In the genomic region with DNA sequence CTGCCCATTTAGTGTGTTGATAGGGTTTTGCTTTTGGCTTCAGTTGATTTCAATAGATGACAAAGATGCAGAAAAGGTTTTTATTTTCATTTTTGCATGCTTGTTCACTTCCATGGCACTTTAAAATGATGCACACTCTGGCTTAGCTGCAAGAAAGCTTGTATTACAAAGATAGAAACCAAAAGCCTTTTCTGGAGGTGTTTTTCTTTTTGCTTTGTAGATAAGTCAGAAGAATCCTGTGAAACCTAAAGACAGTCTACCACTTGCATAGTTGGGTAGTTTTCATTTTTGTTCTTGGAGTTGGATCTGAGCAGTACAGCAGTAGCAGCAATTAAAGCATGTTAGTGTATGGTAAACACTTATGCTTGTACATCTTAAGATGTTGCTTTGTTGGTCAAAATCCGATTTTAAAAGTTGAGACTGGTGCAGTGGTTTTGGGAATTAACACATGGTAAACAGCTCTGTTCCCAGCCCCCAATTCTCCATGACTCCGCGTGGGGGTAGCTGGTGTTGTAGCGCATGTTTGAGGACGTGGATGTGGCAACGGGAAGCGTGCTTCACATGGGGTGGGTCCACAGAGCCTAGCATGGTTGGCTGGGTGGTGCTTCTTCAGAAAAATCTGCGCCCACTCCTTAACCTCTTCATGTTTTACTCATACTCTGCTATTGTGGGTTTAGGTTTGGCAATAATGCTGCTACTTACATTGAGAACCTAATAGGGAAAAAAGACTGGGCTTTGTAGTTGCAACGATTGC, we compare ENCODE assay signal across 8 cellular contexts. TPM values are rescaled to one million over a fixed set of nuclear protein-coding genes. Genes with fewer than 3 reads are reported as not detected.
DNase-seq lines count a peak whose midpoint lies in the region; ATAC-seq and TF ChIP-seq lines count a peak whose summit lies in the region.

No MANE protein-coding gene starts in this region.

- peaks cover 3% of the 10 kb centered on the region for H3K4me1 Mint-ChIP-seq in mesothelial cell of epicardium

- peak; percentile 46 for ATAC-seq in GM19463 (IDR thresholded peaks at IDR 0.05; ENCODE audit: unreplicated experiment)
- ATAC-seq in HG03378 (IDR thresholded peaks at IDR 0.05; ENCODE audit: unreplicated experiment): peak; percentile 74
- peak; percentile 19 for ATAC-seq in esophagus mucosa

- no peaks in the 10 kb centered on the region for H3K27me3 Mint-ChIP-seq in mesothelial cell of epicardium (ENCODE audit: low read depth)

- CTCF ChIA-PET in GM10248 (lab: Yijun Ruan, JAX): interaction anchor here (1.6 to 2.0 kb wide), 4 partner anchors 9 to 207 kb away, joined by 4 to 6 read pairs (median 4); no protein-coding TSS in a partner anchor

- H3K27ac Mint-ChIP-seq in mesothelial cell of epicardium: no peak overlapping the region

- POLR2A ChIA-PET in GM10248 (lab: Yijun Ruan, JAX): no interaction called here

- DNase-seq in GM10248 (ENCODE audit: extremely low spot score) (peak; percentile 71), SK-N-DZ (ENCODE audit: low spot score) (no peak), mesothelial cell of epicardium (ENCODE audit: low spot score in 2 of 2, unreplicated experiment in 2 of 2) (no peak), RPMI8226 (no peak)
- no peak for DNase-seq in activated CD4-positive, CD25-positive, alpha-beta regulatory T cell (lab: John Stamatoyannopoulos, UW)

- H3K9me3 Mint-ChIP-seq in mesothelial cell of epicardium: no peaks in the 10 kb centered on the region

- TF ChIP-seq CTCF in GM10248 (IDR thresholded peaks at IDR 0.05; ENCODE audit: control extremely low read depth, extremely low read depth, low read depth, missing control alignments) (no peak), mesothelial cell of epicardium (IDR thresholded peaks at IDR 0.05; ENCODE audit: unreplicated experiment) (no peak)

- no peaks in the 10 kb centered on the region for H3K36me3 Mint-ChIP-seq in mesothelial cell of epicardium

- no peak overlapping the region for H3K4me3 Mint-ChIP-seq in mesothelial cell of epicardium

RNA-seq across cellular contexts. Expression of gene CCNY, which starts 19.8 kb away (rescaled TPM):
- 44.8 TPM for total RNA-seq in esophagus mucosa
- polyA plus RNA-seq in SK-N-DZ (2014; cell fraction: cytosol; rRNA removed): 32.7 and 37.3 TPM in 2 replicates
- 14.4 and 29.5 TPM in 2 replicates for polyA plus RNA-seq in SK-N-DZ (2014; cell fraction: nucleus; rRNA removed)
- total RNA-seq in mesothelial cell of epicardium: 66.5 to 75.4 TPM (median 68.9 TPM) in 3 replicates

Comparison
In these comparisons a context has a peak if more than half of its experiments do, and no peak if none do; other contexts are left out.
1. ATAC-seq: peak in every context shown above with its lines; median percentile 74 in HG03378; 46 in GM19463; 19 in esophagus mucosa.